ENCODE assay signal across 8 cellular contexts in genomic region chr21:21163904-21164303, GRCh38.
DNase-seq lines count a peak whose midpoint lies in the region; ATAC-seq and TF ChIP-seq lines count a peak whose summit lies in the region.

No MANE protein-coding gene starts in this region.

- H3K9me3 ChIP-seq in liver (ENCODE audit: control insufficient read depth in 4 of 4, low read length in 3 of 4): no peaks in the 10 kb centered on the region
- H3K9me3 ChIP-seq in testis: no peaks in the 10 kb centered on the region

- H3K4me1 ChIP-seq in liver (ENCODE audit: control insufficient read depth in 4 of 4, insufficient read depth in 4 of 4, low read length in 3 of 4): no peaks in the 10 kb centered on the region
- H3K4me1 ChIP-seq in testis: no peaks in the 10 kb centered on the region

- TF ChIP-seq CTCF in choroid plexus epithelial cell (conservative IDR thresholded peaks at IDR 0.05; ENCODE audit: low read depth, low read length): peak; percentile 78
- peak; percentile 60 for TF ChIP-seq CTCF in liver (IDR thresholded peaks at IDR 0.05; ENCODE audit: low read depth, low read length, missing input control)
- peak; percentile 49 to 55 (median 54) for TF ChIP-seq CTCF in testis (IDR thresholded peaks at IDR 0.05)

- CTCF ChIA-PET in HEK293T (lab: Yijun Ruan, JAX): interaction anchor here (0.6 to 1.2 kb wide), 2 partner anchors 74 to 758 kb away, joined by 3 to 4 read pairs; no protein-coding TSS in a partner anchor

- H3K36me3 ChIP-seq in liver (ENCODE audit: control insufficient read depth in 4 of 4, insufficient read depth in 3 of 4, low read depth in 1 of 4, low read length in 3 of 4) (no peaks in the 10 kb centered on the region), testis (ENCODE audit: low read depth, missing control alignments) (no peaks in the 10 kb centered on the region)

- ATAC-seq in GM18873 (IDR thresholded peaks at IDR 0.05; ENCODE audit: low FRiP score, unreplicated experiment): no peak

- H3K4me3 ChIP-seq in choroid plexus epithelial cell (ENCODE audit: low read depth, low read length): no peak overlapping the region
- no peak overlapping the region for H3K4me3 ChIP-seq in liver (ENCODE audit: low read depth in 1 of 3, low read length in 3 of 3)
- no peak overlapping the region for H3K4me3 ChIP-seq in testis

- no peak for TF ChIP-seq POLR2A in testis (IDR thresholded peaks at IDR 0.05)

- DNase-seq in DMS53 (lab: John Stamatoyannopoulos, UW) (peak; percentile 71), HEK293T (ENCODE audit: extremely low spot score) (peak; percentile 45), NCI-H1694 (lab: John Stamatoyannopoulos, UW) (peak; percentile 63), T-helper 1 cell (peak in 3 of 5 donors; percentile 5 to 25 (median 5)), choroid plexus epithelial cell (ENCODE audit: low read depth) (peak; percentile 91), testis (peak; percentile 83)

- intact Hi-C loops in testis (cut with DNase I; ENCODE audit: low total_unique reads): no loop called here

- H3K27me3 ChIP-seq in liver (ENCODE audit: control insufficient read depth in 4 of 4, insufficient read depth in 4 of 4, low read length in 3 of 4): no peaks in the 10 kb centered on the region
- H3K27me3 ChIP-seq in testis: no peaks in the 10 kb centered on the region

- POLR2A ChIA-PET in HEK293T (lab: Yijun Ruan, JAX): no interaction called here

- WGBS in liver: 8% methylated on average over 1 of the region's 1 CpG
- 32 to 38% methylated on average over 1 of the region's 1 CpG for WGBS in testis, 2 donors

- H3K9ac ChIP-seq in liver (ENCODE audit: low read depth in 1 of 2, low read length in 2 of 2): no peak overlapping the region

- TF ChIP-seq RAD21 in liver (IDR thresholded peaks at IDR 0.05): peak; percentile 76 to 82

- H3K27ac ChIP-seq in liver (ENCODE audit: low read depth in 1 of 2, low read length in 2 of 2): no peak overlapping the region
- no peak overlapping the region for H3K27ac ChIP-seq in testis

TF ChIP-seq in HEK293T, 16 proteins besides CTCF, POLR2A, EP300 and RAD21:
- TF ChIP-seq BHLHE40 (IDR thresholded peaks at IDR 0.05; ENCODE audit: borderline replicate concordance) (no peak), ARNT (IDR thresholded peaks at IDR 0.05) (no peak), FOXK2 (IDR thresholded peaks at IDR 0.05) (no peak), L3MBTL2 (conservative IDR thresholded peaks at IDR 0.05) (no peak), PKNOX1 (IDR thresholded peaks at IDR 0.05) (no peak), LEF1 (IDR thresholded peaks at IDR 0.05; ENCODE audit: borderline replicate concordance) (no peak), SP1 (IDR thresholded peaks at IDR 0.05) (no peak), ZNF384 (IDR thresholded peaks at IDR 0.05) (no peak), ELF4 (IDR thresholded peaks at IDR 0.05) (no peak), HDGF (IDR thresholded peaks at IDR 0.05; ENCODE audit: borderline replicate concordance) (no peak), SUZ12 (IDR thresholded peaks at IDR 0.05) (no peak), CTBP1 (IDR thresholded peaks at IDR 0.05; ENCODE audit: borderline replicate concordance) (no peak), FOXM1 (IDR thresholded peaks at IDR 0.05; ENCODE audit: borderline replicate concordance) (no peak), NFRKB (IDR thresholded peaks at IDR 0.05) (no peak), TARDBP (IDR thresholded peaks at IDR 0.05) (no peak), FOXA1 (IDR thresholded peaks at IDR 0.05) (no peak)

TF ChIP-seq in liver, 16 proteins besides CTCF, POLR2A, EP300 and RAD21:
- TF ChIP-seq ATF3 (IDR thresholded peaks at IDR 0.05): no peak
- no peak for TF ChIP-seq SP1 (IDR thresholded peaks at IDR 0.05)
- TF ChIP-seq JUND (IDR thresholded peaks at IDR 0.05): no peak
- no peak for TF ChIP-seq FOXA1 (IDR thresholded peaks at IDR 0.05)
- TF ChIP-seq GABPA (IDR thresholded peaks at IDR 0.05 in 1 of 2, conservative IDR thresholded peaks at IDR 0.05 in 1 of 2): no peak
- no peak for TF ChIP-seq EGR1 (IDR thresholded peaks at IDR 0.05; ENCODE audit: low read depth in 2 of 2)

Comparison
In these comparisons a context has a peak if more than half of its experiments do, and no peak if none do; other contexts are left out.
1. DNase-seq: peak in every context shown above with its lines; median percentile 91 in choroid plexus epithelial cell; 83 in testis; 71 in DMS53; 63 in NCI-H1694; 45 in HEK293T; 5 in T-helper 1 cell.